ENCODE assay signal across 8 cellular contexts in genomic region chr5:176573564-176574296, GRCh38. TPM values are rescaled to one million over a fixed set of nuclear protein-coding genes. Genes with fewer than 3 reads are reported as not detected.
DNase-seq lines count a peak whose midpoint lies in the region; ATAC-seq and TF ChIP-seq lines count a peak whose summit lies in the region.

No MANE protein-coding gene starts in this region.

- peak; percentile 61 for ATAC-seq in HG03175 (IDR thresholded peaks at IDR 0.05; ENCODE audit: unreplicated experiment)
- ATAC-seq in SK-N-SH treated with all-trans-retinoic acid at 6 μM for 48 hours, result peak; percentile 93
- peak; percentile 94 to 95 for ATAC-seq in activated naive CD4-positive, alpha-beta T cell treated with anti-CD3 and anti-CD28 coated beads, Interleukin-2, amount 50 U/mL, for 72 hours
- ATAC-seq in heart right ventricle, result peak; percentile 76 to 91 (median 90)
- ATAC-seq in GM18520 (IDR thresholded peaks at IDR 0.05; ENCODE audit: unreplicated experiment), result no peak

- no peaks in the 10 kb centered on the region for H3K9me3 Mint-ChIP-seq in activated naive CD4-positive, alpha-beta T cell treated with anti-CD3 and anti-CD28 coated beads, Interleukin-2, amount 50 U/mL, for 72 hours

- 35 to 43% methylated on average over 18 of the region's 18 CpGs for WGBS in heart right ventricle, 2 donors

- intact Hi-C loops in heart right ventricle (cut with DNase I), result loop anchor here in 6 of 10 donors (2.0 to 10.0 kb wide), 5 partner anchors 61 to 156 kb away; partner anchors contain the start of genes TSPAN17 (in 5 of the 6), CLTB (in 1 of the 6), EIF4E1B (in 1 of the 6) and SNCB (in 1 of the 6)

- peak; percentile 63 to 88 (median 82) for TF ChIP-seq CTCF in heart right ventricle (IDR thresholded peaks at IDR 0.05)
- peak; percentile 88 for TF ChIP-seq CTCF in retinal pigment epithelial cell (conservative IDR thresholded peaks at IDR 0.05; ENCODE audit: low read depth, low read length)

- H3K9me3 ChIP-seq in heart right ventricle, result no peaks in the 10 kb centered on the region

- H3K4me1 ChIP-seq in heart right ventricle, result peaks cover 0 to 3% (median 0%) of the 10 kb centered on the region in 9 donors

- peaks cover 0 to 33% (median 5%) of the 10 kb centered on the region in 7 donors for H3K27me3 ChIP-seq in heart right ventricle

- H3K36me3 ChIP-seq in heart right ventricle, result no peaks in the 10 kb centered on the region

- H3K4me3 ChIP-seq in heart right ventricle, result no peak overlapping the region
- H3K4me3 ChIP-seq in retinal pigment epithelial cell (ENCODE audit: low read length), result no peak overlapping the region

- no peak overlapping the region for H3K27ac Mint-ChIP-seq in activated naive CD4-positive, alpha-beta T cell treated with anti-CD3 and anti-CD28 coated beads, Interleukin-2, amount 50 U/mL, for 72 hours

- DNase-seq in NCI-H146 (lab: John Stamatoyannopoulos, UW) (peak; percentile 46), NCI-H146 treated with DMSO at 0.1 percent for 48 hours (lab: John Stamatoyannopoulos, UW; ENCODE audit: unreplicated experiment) (no peak), heart right ventricle (peak; percentile 62 to 78), retinal pigment epithelial cell (ENCODE audit: low read depth) (no peak)
- peak; percentile 77 to 86 for DNase-seq in activated naive CD4-positive, alpha-beta T cell treated with anti-CD3 and anti-CD28 coated beads, Interleukin-2, amount 50 U/mL, for 72 hours (ENCODE audit: low spot score in 2 of 2)

- no peak overlapping the region for H3K27ac ChIP-seq in heart right ventricle

- H3K36me3 Mint-ChIP-seq in activated naive CD4-positive, alpha-beta T cell treated with anti-CD3 and anti-CD28 coated beads, Interleukin-2, amount 50 U/mL, for 72 hours, result no peaks in the 10 kb centered on the region

TF ChIP-seq in SK-N-SH treated with all-trans-retinoic acid at 6 μM for 48 hours, 23 proteins besides CTCF, POLR2A, EP300 and RAD21:
- TF ChIP-seq ZFP3 (CRISPR knock-in tag; IDR thresholded peaks at IDR 0.05) (no peak), ZFP30 (CRISPR knock-in tag; IDR thresholded peaks at IDR 0.05) (no peak), ARNTL (CRISPR knock-in tag; IDR thresholded peaks at IDR 0.05; ENCODE audit: borderline replicate concordance, low read depth) (no peak), ESRRG (CRISPR knock-in tag; IDR thresholded peaks at IDR 0.05) (no peak), ZNF70 (CRISPR knock-in tag; IDR thresholded peaks at IDR 0.05) (no peak), ISL1 (CRISPR knock-in tag; IDR thresholded peaks at IDR 0.05) (no peak), OSR1 (CRISPR knock-in tag; IDR thresholded peaks at IDR 0.05) (no peak), BACH2 (CRISPR knock-in tag; IDR thresholded peaks at IDR 0.05; ENCODE audit: borderline replicate concordance) (no peak), TOX (CRISPR knock-in tag; IDR thresholded peaks at IDR 0.05; ENCODE audit: borderline replicate concordance) (no peak), TCF4 (CRISPR knock-in tag; IDR thresholded peaks at IDR 0.05; ENCODE audit: borderline replicate concordance) (no peak), ZNF8 (CRISPR knock-in tag; IDR thresholded peaks at IDR 0.05) (no peak), CSDC2 (CRISPR knock-in tag; IDR thresholded peaks at IDR 0.05) (no peak), RARB (CRISPR knock-in tag; IDR thresholded peaks at IDR 0.05) (no peak)
- TF ChIP-seq, protein P1, sequence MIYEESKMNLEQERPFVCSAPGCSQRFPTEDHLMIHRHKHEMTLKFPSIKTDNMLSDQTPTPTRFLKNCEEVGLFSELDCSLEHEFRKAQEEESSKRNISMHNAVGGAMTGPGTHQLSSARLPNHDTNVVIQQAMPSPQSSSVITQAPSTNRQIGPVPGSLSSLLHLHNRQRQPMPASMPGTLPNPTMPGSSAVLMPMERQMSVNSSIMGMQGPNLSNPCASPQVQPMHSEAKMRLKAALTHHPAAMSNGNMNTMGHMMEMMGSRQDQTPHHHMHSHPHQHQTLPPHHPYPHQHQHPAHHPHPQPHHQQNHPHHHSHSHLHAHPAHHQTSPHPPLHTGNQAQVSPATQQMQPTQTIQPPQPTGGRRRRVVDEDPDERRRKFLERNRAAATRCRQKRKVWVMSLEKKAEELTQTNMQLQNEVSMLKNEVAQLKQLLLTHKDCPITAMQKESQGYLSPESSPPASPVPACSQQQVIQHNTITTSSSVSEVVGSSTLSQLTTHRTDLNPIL (CRISPR knock-in tag; IDR thresholded peaks at IDR 0.05; ENCODE audit: low read depth), result no peak
- TF ChIP-seq, protein P2, sequence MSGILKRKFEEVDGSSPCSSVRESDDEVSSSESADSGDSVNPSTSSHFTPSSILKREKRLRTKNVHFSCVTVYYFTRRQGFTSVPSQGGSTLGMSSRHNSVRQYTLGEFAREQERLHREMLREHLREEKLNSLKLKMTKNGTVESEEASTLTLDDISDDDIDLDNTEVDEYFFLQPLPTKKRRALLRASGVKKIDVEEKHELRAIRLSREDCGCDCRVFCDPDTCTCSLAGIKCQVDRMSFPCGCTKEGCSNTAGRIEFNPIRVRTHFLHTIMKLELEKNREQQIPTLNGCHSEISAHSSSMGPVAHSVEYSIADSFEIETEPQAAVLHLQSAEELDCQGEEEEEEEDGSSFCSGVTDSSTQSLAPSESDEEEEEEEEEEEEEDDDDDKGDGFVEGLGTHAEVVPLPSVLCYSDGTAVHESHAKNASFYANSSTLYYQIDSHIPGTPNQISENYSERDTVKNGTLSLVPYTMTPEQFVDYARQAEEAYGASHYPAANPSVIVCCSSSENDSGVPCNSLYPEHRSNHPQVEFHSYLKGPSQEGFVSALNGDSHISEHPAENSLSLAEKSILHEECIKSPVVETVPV (CRISPR knock-in tag; IDR thresholded peaks at IDR 0.05), result no peak

RNA-seq across cellular contexts. Expression of gene CDHR2, which starts 24.6 kb away (rescaled TPM):
- under 1 TPM; 0.05 to 0.54 TPM for total RNA-seq in activated naive CD4-positive, alpha-beta T cell treated with anti-CD3 and anti-CD28 coated beads, Interleukin-2, amount 50 U/mL, for 72 hours
- total RNA-seq in heart right ventricle, result under 1 TPM in 2 of 10 donors, not detected in 8; 0.19 to 0.22 TPM
- under 1 TPM in 1 of 2 donors, not detected in 1; 0.03 TPM for polyA plus RNA-seq in heart right ventricle

RNA-seq across cellular contexts. Expression of gene GPRIN1, which starts 36.2 kb away (rescaled TPM):
- 1 to 10 TPM; 4.6 to 5.1 TPM for total RNA-seq in activated naive CD4-positive, alpha-beta T cell treated with anti-CD3 and anti-CD28 coated beads, Interleukin-2, amount 50 U/mL, for 72 hours
- total RNA-seq in heart right ventricle, result 1 to 10 TPM in 1 of 10 donors, under 1 TPM in 9; 0.06 to 1.0 (median 0.38) TPM
- polyA plus RNA-seq in heart right ventricle, result under 1 TPM; 0.22 to 0.26 TPM

RNA-seq across cellular contexts. Expression of gene RNF44, which starts 36.5 kb away (rescaled TPM):
- 100 to 1,000 TPM in 1 of 2 donors, 10 to 100 TPM in 1; 83.5 to 136 TPM for total RNA-seq in activated naive CD4-positive, alpha-beta T cell treated with anti-CD3 and anti-CD28 coated beads, Interleukin-2, amount 50 U/mL, for 72 hours
- 10 to 100 TPM; 18.1 to 31.1 (median 21.5) TPM for total RNA-seq in heart right ventricle
- polyA plus RNA-seq in heart right ventricle, result 10 to 100 TPM in 1 of 2 donors, 1 to 10 TPM in 1; 7.9 to 21.9 TPM

RNA-seq across cellular contexts. Expression of gene SNCB, which starts 56.6 kb away (rescaled TPM):
- 1 to 10 TPM in 1 of 2 donors, not detected in 1; 1.2 TPM for total RNA-seq in activated naive CD4-positive, alpha-beta T cell treated with anti-CD3 and anti-CD28 coated beads, Interleukin-2, amount 50 U/mL, for 72 hours
- total RNA-seq in heart right ventricle, result under 1 TPM in 2 of 10 donors, not detected in 8; 0.35 to 0.39 TPM
- not detected for polyA plus RNA-seq in heart right ventricle

RNA-seq across cellular contexts. Expression of gene EIF4E1B, which starts 56.7 kb away (rescaled TPM):
- total RNA-seq in activated naive CD4-positive, alpha-beta T cell treated with anti-CD3 and anti-CD28 coated beads, Interleukin-2, amount 50 U/mL, for 72 hours, result not detected
- total RNA-seq in heart right ventricle, result not detected
- polyA plus RNA-seq in heart right ventricle, result not detected

Comparison
In these comparisons a context has a peak if more than half of its experiments do, and no peak if none do; other contexts are left out.
1. DNase-seq: peak in NCI-H146 (single experiment), activated naive CD4-positive, alpha-beta T cell treated with anti-CD3 and anti-CD28 coated beads, Interleukin-2, amount 50 U/mL, for 72 hours (2 of 2) and heart right ventricle (2 of 2); none in NCI-H146 treated with DMSO at 0.1 percent for 48 hours (single experiment) and retinal pigment epithelial cell (single experiment).